Comparison of ENCODE assay signal across 1 cellular context in genomic region chr14:97410667-97411286, GRCh38.
TF ChIP-seq lines count a peak whose summit lies in the region.

No MANE protein-coding gene starts in this region.

TF ChIP-seq in GM23338, 12 proteins besides CTCF, POLR2A, EP300 and RAD21 (continued from another document):
- TF ChIP-seq, protein P1, sequence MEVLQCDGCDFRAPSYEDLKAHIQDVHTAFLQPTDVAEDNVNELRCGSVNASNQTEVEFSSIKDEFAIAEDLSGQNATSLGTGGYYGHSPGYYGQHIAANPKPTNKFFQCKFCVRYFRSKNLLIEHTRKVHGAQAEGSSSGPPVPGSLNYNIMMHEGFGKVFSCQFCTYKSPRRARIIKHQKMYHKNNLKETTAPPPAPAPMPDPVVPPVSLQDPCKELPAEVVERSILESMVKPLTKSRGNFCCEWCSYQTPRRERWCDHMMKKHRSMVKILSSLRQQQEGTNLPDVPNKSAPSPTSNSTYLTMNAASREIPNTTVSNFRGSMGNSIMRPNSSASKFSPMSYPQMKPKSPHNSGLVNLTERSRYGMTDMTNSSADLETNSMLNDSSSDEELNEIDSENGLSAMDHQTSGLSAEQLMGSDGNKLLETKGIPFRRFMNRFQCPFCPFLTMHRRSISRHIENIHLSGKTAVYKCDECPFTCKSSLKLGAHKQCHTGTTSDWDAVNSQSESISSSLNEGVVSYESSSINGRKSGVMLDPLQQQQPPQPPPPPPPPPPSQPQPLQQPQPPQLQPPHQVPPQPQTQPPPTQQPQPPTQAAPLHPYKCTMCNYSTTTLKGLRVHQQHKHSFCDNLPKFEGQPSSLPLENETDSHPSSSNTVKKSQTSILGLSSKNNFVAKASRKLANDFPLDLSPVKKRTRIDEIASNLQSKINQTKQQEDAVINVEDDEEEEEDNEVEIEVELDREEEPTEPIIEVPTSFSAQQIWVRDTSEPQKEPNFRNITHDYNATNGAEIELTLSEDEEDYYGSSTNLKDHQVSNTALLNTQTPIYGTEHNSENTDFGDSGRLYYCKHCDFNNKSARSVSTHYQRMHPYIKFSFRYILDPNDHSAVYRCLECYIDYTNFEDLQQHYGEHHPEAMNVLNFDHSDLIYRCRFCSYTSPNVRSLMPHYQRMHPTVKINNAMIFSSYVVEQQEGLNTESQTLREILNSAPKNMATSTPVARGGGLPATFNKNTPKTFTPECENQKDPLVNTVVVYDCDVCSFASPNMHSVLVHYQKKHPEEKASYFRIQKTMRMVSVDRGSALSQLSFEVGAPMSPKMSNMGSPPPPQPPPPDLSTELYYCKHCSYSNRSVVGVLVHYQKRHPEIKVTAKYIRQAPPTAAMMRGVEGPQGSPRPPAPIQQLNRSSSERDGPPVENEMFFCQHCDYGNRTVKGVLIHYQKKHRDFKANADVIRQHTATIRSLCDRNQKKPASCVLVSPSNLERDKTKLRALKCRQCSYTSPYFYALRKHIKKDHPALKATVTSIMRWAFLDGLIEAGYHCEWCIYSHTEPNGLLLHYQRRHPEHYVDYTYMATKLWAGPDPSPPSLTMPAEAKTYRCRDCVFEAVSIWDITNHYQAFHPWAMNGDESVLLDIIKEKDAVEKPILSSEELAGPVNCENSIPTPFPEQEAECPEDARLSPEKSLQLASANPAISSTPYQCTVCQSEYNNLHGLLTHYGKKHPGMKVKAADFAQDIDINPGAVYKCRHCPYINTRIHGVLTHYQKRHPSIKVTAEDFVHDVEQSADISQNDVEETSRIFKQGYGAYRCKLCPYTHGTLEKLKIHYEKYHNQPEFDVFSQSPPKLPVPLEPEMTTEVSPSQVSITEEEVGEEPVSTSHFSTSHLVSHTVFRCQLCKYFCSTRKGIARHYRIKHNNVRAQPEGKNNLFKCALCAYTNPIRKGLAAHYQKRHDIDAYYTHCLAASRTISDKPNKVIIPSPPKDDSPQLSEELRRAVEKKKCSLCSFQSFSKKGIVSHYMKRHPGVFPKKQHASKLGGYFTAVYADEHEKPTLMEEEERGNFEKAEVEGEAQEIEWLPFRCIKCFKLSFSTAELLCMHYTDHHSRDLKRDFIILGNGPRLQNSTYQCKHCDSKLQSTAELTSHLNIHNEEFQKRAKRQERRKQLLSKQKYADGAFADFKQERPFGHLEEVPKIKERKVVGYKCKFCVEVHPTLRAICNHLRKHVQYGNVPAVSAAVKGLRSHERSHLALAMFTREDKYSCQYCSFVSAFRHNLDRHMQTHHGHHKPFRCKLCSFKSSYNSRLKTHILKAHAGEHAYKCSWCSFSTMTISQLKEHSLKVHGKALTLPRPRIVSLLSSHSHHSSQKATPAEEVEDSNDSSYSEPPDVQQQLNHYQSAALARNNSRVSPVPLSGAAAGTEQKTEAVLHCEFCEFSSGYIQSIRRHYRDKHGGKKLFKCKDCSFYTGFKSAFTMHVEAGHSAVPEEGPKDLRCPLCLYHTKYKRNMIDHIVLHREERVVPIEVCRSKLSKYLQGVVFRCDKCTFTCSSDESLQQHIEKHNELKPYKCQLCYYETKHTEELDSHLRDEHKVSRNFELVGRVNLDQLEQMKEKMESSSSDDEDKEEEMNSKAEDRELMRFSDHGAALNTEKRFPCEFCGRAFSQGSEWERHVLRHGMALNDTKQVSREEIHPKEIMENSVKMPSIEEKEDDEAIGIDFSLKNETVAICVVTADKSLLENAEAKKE (CRISPR knock-in tag; IDR thresholded peaks at IDR 0.05): no peak
- TF ChIP-seq ETS1 (IDR thresholded peaks at IDR 0.05): no peak
